Comparison of ENCODE assay signal across 18 cellular contexts in genomic region chr2:229802785-229803184, GRCh38.
A peak's percentile ranks its signal among the peaks of the same experiment; 100 is the strongest.
DNase-seq lines count a peak whose midpoint lies in the region; ATAC-seq and FAIRE-seq lines count a peak whose summit lies in the region.
"Had no signal": no experiment of that assay in that cellular context is flagged by ENCODE, and none has a peak within 500 bp of the region (broad histone marks: within the 10 kb centered on the region; RNA-seq: fewer than 3 reads in every experiment).

No MANE protein-coding gene starts in this region.

- no peak overlapping the region for H3K4me3 ChIP-seq in small intestine (ENCODE audit: low read depth in 1 of 2, low read length in 2 of 2)
- H3K4me3 ChIP-seq: BLaER1, GM23338 had no signal

- no peaks in the 10 kb centered on the region for H3K9me3 Mint-ChIP-seq in activated naive CD8-positive, alpha-beta T cell (ENCODE audit: low read depth)
- no peaks in the 10 kb centered on the region for H3K9me3 Mint-ChIP-seq in activated naive CD8-positive, alpha-beta T cell treated with anti-CD3 and anti-CD28 coated beads for 36 hours
- H3K9me3 Mint-ChIP-seq: CD14-positive monocyte; CD4-positive, alpha-beta memory T cell; GM23338 had no signal

- H3K27me3 Mint-ChIP-seq in activated naive CD8-positive, alpha-beta T cell: no peaks in the 10 kb centered on the region
- H3K27me3 Mint-ChIP-seq in activated naive CD8-positive, alpha-beta T cell treated with anti-CD3 and anti-CD28 coated beads for 36 hours: no peaks in the 10 kb centered on the region
- H3K27me3 Mint-ChIP-seq: CD4-positive, alpha-beta memory T cell had no signal

- H3K9me3 ChIP-seq in small intestine (ENCODE audit: control insufficient read depth, low read depth): no peaks in the 10 kb centered on the region
- H3K9me3 ChIP-seq: BLaER1 had no signal

- peak overlapping the region; percentile 5 for H3K27ac Mint-ChIP-seq in activated naive CD8-positive, alpha-beta T cell
- no peak overlapping the region for H3K27ac Mint-ChIP-seq in activated naive CD8-positive, alpha-beta T cell treated with anti-CD3 and anti-CD28 coated beads for 36 hours
- H3K27ac Mint-ChIP-seq: CD14-positive monocyte, GM23338 had no signal

- peaks cover 8 to 30% of the 10 kb centered on the region in 2 donors for H3K36me3 ChIP-seq in small intestine (ENCODE audit: control insufficient read depth in 2 of 2, insufficient read depth in 2 of 2, low read length in 2 of 2)

- 26 to 56% (median 40%) methylated on average over 5 of the region's 5 CpGs for WGBS in small intestine, 3 donors

- H3K4me3 Mint-ChIP-seq in activated naive CD8-positive, alpha-beta T cell: no peak overlapping the region
- no peak overlapping the region for H3K4me3 Mint-ChIP-seq in activated naive CD8-positive, alpha-beta T cell treated with anti-CD3 and anti-CD28 coated beads for 36 hours
- H3K4me3 Mint-ChIP-seq: CD14-positive monocyte; CD4-positive, alpha-beta memory T cell; GM23338 had no signal

- ATAC-seq in left colon (peak; percentile 72), HG03565 (IDR thresholded peaks at IDR 0.05; ENCODE audit: unreplicated experiment) (no peak)
- ATAC-seq: GM23338 had no signal

- no peaks in the 10 kb centered on the region for H3K4me1 ChIP-seq in small intestine (ENCODE audit: control insufficient read depth in 2 of 2, insufficient read depth in 1 of 2, low read depth in 1 of 2, low read length in 1 of 2)
- H3K4me1 ChIP-seq: BLaER1 had no signal

- H3K36me3 Mint-ChIP-seq in activated naive CD8-positive, alpha-beta T cell: peaks cover 5% of the 10 kb centered on the region
- H3K36me3 Mint-ChIP-seq in activated naive CD8-positive, alpha-beta T cell treated with anti-CD3 and anti-CD28 coated beads for 36 hours: peaks cover 8% of the 10 kb centered on the region

- no peak for DNase-seq in activated naive CD8-positive, alpha-beta T cell treated with anti-CD3 and anti-CD28 coated beads for 36 hours
- no peak for DNase-seq in left colon
- peak; percentile 42 for DNase-seq in small intestine
- no peak for DNase-seq in NCI-H2029 (lab: John Stamatoyannopoulos, UW)
- no peak for DNase-seq in NCI-H1694 treated with DMSO at 0.1 percent for 48 hours (lab: John Stamatoyannopoulos, UW)
- DNase-seq: 8988T; Calu3; CD4-positive, alpha-beta memory T cell; DMS79 treated with DMSO at 0.1 percent for 48 hours; GF-D8; HCEC 1CT had no signal

- no peaks in the 10 kb centered on the region for H3K27me3 ChIP-seq in small intestine (ENCODE audit: control insufficient read depth in 2 of 2, insufficient read depth in 2 of 2, low read length in 2 of 2)
- H3K27me3 ChIP-seq: BLaER1 had no signal

- intact Hi-C loops in left colon (cut with DNase I, micrococcal nuclease): loop anchor here in 1 of 2 donors (10.0 kb wide), 1 partner anchor 112 kb away; no protein-coding TSS in a partner anchor

- H3K27ac ChIP-seq in small intestine (ENCODE audit: low read depth in 1 of 2, low read length in 1 of 2): no peak overlapping the region
- H3K27ac ChIP-seq: BLaER1 had no signal

- no peak for FAIRE-seq in small intestine (lab: Jason Lieb, UNC)
- FAIRE-seq: H54, HTR-8/SVneo had no signal

- H3K4me1 Mint-ChIP-seq in activated naive CD8-positive, alpha-beta T cell (ENCODE audit: low read depth): no peaks in the 10 kb centered on the region
- no peaks in the 10 kb centered on the region for H3K4me1 Mint-ChIP-seq in activated naive CD8-positive, alpha-beta T cell treated with anti-CD3 and anti-CD28 coated beads for 36 hours
- H3K4me1 Mint-ChIP-seq: CD14-positive monocyte, GM23338 had no signal
